Comparison of ENCODE assay signal across 16 cellular contexts in genomic region chr3:191065183-191065805, GRCh38.
DNase-seq lines count a peak whose midpoint lies in the region; ATAC-seq and TF ChIP-seq lines count a peak whose summit lies in the region.
"Had no signal": no experiment of that assay in that cellular context is flagged by ENCODE, and none has a peak within 500 bp of the region (broad histone marks: within the 10 kb centered on the region; RNA-seq: fewer than 3 reads in every experiment).

No MANE protein-coding gene starts in this region.

- H3K4me3 ChIP-seq in OCI-LY7 (ENCODE audit: low read depth, low read length, poor library complexity, severe bottlenecking), result no peak overlapping the region
- H3K4me3 ChIP-seq: esophagus squamous epithelium, thoracic aorta had no signal

- no peaks in the 10 kb centered on the region for H3K27me3 Mint-ChIP-seq in activated CD8-positive, alpha-beta T cell treated with anti-CD3 and anti-CD28 coated beads for 36 hours

- ATAC-seq in Right ventricle myocardium superior (ENCODE audit: poor library complexity) (peak; percentile 81), left cardiac atrium (no peak)
- ATAC-seq in activated CD8-positive, alpha-beta T cell treated with anti-CD3 and anti-CD28 coated beads for 36 hours, result no peak
- ATAC-seq: activated T-cell treated with anti-CD3 and anti-CD28 coated beads, Interleukin-2, amount 50 U/mL, for 72 hours had no signal

- peak overlapping the region; percentile 6; the same call in 1 of the 2 replicates for H2AFZ ChIP-seq in OCI-LY7 (ENCODE audit: low read length)

- no peaks in the 10 kb centered on the region for H4K20me1 ChIP-seq in OCI-LY7 (ENCODE audit: insufficient read depth, low read length)

- no peak for DNase-seq in Right ventricle myocardium superior
- no peak for DNase-seq in left cardiac atrium
- DNase-seq in OCI-LY7 (ENCODE audit: low spot score), result no peak
- DNase-seq in fibroblast of gingiva (ENCODE audit: low read depth), result peak; percentile 16
- DNase-seq in stromal cell of bone marrow (ENCODE audit: low read depth), result peak; percentile 56
- DNase-seq in NAMALWA (ENCODE audit: low spot score), result no peak
- DNase-seq in iPS-NIHi11 (ENCODE audit: low spot score), result no peak
- DNase-seq in activated CD8-positive, alpha-beta T cell treated with anti-CD3 and anti-CD28 coated beads for 36 hours, result no peak
- DNase-seq: activated CD4-positive, alpha-beta T cell treated with anti-CD3 and anti-CD28 coated beads, Interleukin-2, amount 50 U/mL, for 1 hour; activated T-cell treated with anti-CD3 and anti-CD28 coated beads, Interleukin-2, amount 50 U/mL, for 72 hours; Calu3; cortex of kidney; esophagus squamous epithelium; NCI-H1048; NK-92 treated with Interleukin-12 subunit alpha and Interleukin-12 subunit beta, amount 100 ng/mL, for 24 hours had no signal

- no peaks in the 10 kb centered on the region for H3K9me2 ChIP-seq in OCI-LY7 (ENCODE audit: insufficient read depth, low read length)

- H3K27ac Mint-ChIP-seq in activated CD8-positive, alpha-beta T cell treated with anti-CD3 and anti-CD28 coated beads for 36 hours, result no peak overlapping the region
- H3K27ac Mint-ChIP-seq: activated T-cell treated with anti-CD3 and anti-CD28 coated beads, Interleukin-2, amount 50 U/mL, for 72 hours had no signal

- H3K4me2 ChIP-seq in OCI-LY7 (ENCODE audit: low read length), result no peak overlapping the region

- POLR2A ChIA-PET in OCI-LY7 (lab: Charles Lee), result interaction anchor here (1.1 to 1.5 kb wide), 2 partner anchors 13 to 33 kb away, joined by 3 to 4 read pairs; no protein-coding TSS in a partner anchor
- POLR2A ChIA-PET in activated CD8-positive, alpha-beta T cell treated with anti-CD3 and anti-CD28 coated beads for 36 hours (lab: Charles Lee), result no interaction called here

- no peak overlapping the region for H3K4me3 Mint-ChIP-seq in activated CD8-positive, alpha-beta T cell treated with anti-CD3 and anti-CD28 coated beads for 36 hours
- H3K4me3 Mint-ChIP-seq: activated T-cell treated with anti-CD3 and anti-CD28 coated beads, Interleukin-2, amount 50 U/mL, for 72 hours had no signal

- TF ChIP-seq CTCF in OCI-LY7 (conservative IDR thresholded peaks at IDR 0.05; ENCODE audit: low read length), result no peak
- no peak for TF ChIP-seq CTCF in activated CD8-positive, alpha-beta T cell treated with anti-CD3 and anti-CD28 coated beads for 36 hours (IDR thresholded peaks at IDR 0.05)

- CTCF ChIA-PET in OCI-LY7 (lab: Charles Lee; ENCODE audit: unreplicated experiment), result no interaction called here
- CTCF ChIA-PET in activated CD8-positive, alpha-beta T cell treated with anti-CD3 and anti-CD28 coated beads for 36 hours (lab: Charles Lee), result interaction anchor here (1.0 kb wide), 1 partner anchor 253 kb away, joined by 3 read pairs; no protein-coding TSS in a partner anchor

- H3K9me3 ChIP-seq in OCI-LY7 (ENCODE audit: low read length), result no peaks in the 10 kb centered on the region
- H3K9me3 ChIP-seq: esophagus squamous epithelium, thoracic aorta had no signal

- H3K4me1 Mint-ChIP-seq in activated CD8-positive, alpha-beta T cell treated with anti-CD3 and anti-CD28 coated beads for 36 hours (ENCODE audit: low read depth), result no peaks in the 10 kb centered on the region

- intact Hi-C loops in Right ventricle myocardium superior (cut with DNase I), result no loop called here
- intact Hi-C loops in left cardiac atrium (cut with DNase I), result no loop called here
- intact Hi-C loops in OCI-LY7 (cut with micrococcal nuclease; ENCODE audit: unreplicated experiment), result no loop called here
- intact Hi-C loops in activated CD8-positive, alpha-beta T cell treated with anti-CD3 and anti-CD28 coated beads for 36 hours (cut with micrococcal nuclease), result no loop called here

- no peaks in the 10 kb centered on the region for H3K79me2 ChIP-seq in OCI-LY7 (ENCODE audit: insufficient read depth, low read depth, low read length)

- H3K4me1 ChIP-seq in OCI-LY7 (ENCODE audit: insufficient read depth, low read length, poor library complexity, severe bottlenecking), result no peaks in the 10 kb centered on the region
- H3K4me1 ChIP-seq: esophagus squamous epithelium had no signal

- H3K27ac ChIP-seq in OCI-LY7 (ENCODE audit: low read depth, low read length, poor library complexity, severe bottlenecking), result no peak overlapping the region
- H3K27ac ChIP-seq: esophagus squamous epithelium, thoracic aorta had no signal

- H3K36me3 ChIP-seq in OCI-LY7 (ENCODE audit: insufficient read depth, low read length), result no peaks in the 10 kb centered on the region
- H3K36me3 ChIP-seq: esophagus squamous epithelium, thoracic aorta had no signal

- H3K36me3 Mint-ChIP-seq in activated CD8-positive, alpha-beta T cell treated with anti-CD3 and anti-CD28 coated beads for 36 hours (ENCODE audit: low read depth), result no peaks in the 10 kb centered on the region

- H3K9me3 Mint-ChIP-seq in activated CD8-positive, alpha-beta T cell treated with anti-CD3 and anti-CD28 coated beads for 36 hours, result no peaks in the 10 kb centered on the region

- no TSS peak for BruUV-seq in OCI-LY7 (replicated peaks; lab: Mats Ljungman, UMichigan)

Comparison
In these comparisons a context has a peak if more than half of its experiments do, and no peak if none do; other contexts are left out.
1. DNase-seq: peak in fibroblast of gingiva (single experiment) and stromal cell of bone marrow (single experiment); none in Right ventricle myocardium superior (single experiment), left cardiac atrium (single experiment), OCI-LY7 (single experiment), NAMALWA (single experiment), iPS-NIHi11 (single experiment) and activated CD8-positive, alpha-beta T cell treated with anti-CD3 and anti-CD28 coated beads for 36 hours (single experiment).